Comparison of ENCODE assay signal across 19 cellular contexts in the genomic region with DNA sequence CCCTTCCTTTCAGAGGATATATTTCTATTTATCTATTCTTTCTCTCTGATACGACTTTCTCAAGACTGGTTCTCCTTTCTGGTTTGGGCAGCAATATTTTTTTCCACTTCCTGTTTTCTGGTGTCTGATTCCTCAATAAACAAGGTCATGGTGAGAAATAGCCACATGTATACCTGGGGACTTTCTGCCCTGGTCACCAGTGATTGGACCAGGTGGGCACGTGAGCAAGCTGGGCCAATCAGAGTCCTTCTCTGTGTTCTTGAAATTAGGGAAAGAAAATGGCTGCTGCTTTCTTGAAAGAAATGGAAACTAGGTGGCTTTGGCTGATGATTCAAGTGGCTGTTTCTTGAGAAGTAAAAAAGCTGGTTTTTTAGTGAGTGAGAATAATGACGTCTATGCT. TPM values are rescaled to one million over a fixed set of nuclear protein-coding genes. Genes with fewer than 3 reads are reported as not detected.
DNase-seq lines count a peak whose midpoint lies in the region; ATAC-seq, FAIRE-seq and TF ChIP-seq lines count a peak whose summit lies in the region.
"Had no signal": no experiment of that assay in that cellular context is flagged by ENCODE, and none has a peak within 500 bp of the region (broad histone marks: within the 10 kb centered on the region; RNA-seq: fewer than 3 reads in every experiment).

No MANE protein-coding gene starts in this region.

- TF ChIP-seq RAD21 in GM12878 (IDR thresholded peaks at IDR 0.05; ENCODE audit: insufficient read depth, low read depth, low read length): no peak

- H3K4me1 ChIP-seq in GM12878 (ENCODE audit: control insufficient read depth, insufficient read depth, low read length): peaks cover 9% of the 10 kb centered on the region
- H3K4me1 ChIP-seq in small intestine (ENCODE audit: control insufficient read depth in 2 of 2, insufficient read depth in 1 of 2, low read depth in 1 of 2, low read length in 1 of 2): no peaks in the 10 kb centered on the region

- in situ Hi-C loops in GM12878 (cut with MboI): no loop called here

- H3K79me2 ChIP-seq in GM12878 (ENCODE audit: control insufficient read depth, insufficient read depth, low read length): no peaks in the 10 kb centered on the region

- H3K36me3 ChIP-seq in GM12878 (ENCODE audit: control insufficient read depth in 2 of 2, insufficient read depth in 2 of 2, low read length in 1 of 2) (no peaks in the 10 kb centered on the region), small intestine (ENCODE audit: control insufficient read depth in 2 of 2, insufficient read depth in 2 of 2, low read length in 2 of 2) (no peaks in the 10 kb centered on the region)
- H3K36me3 ChIP-seq: thoracic aorta had no signal

- WGBS in GM12878 (ENCODE audit: insufficient coverage, insufficient replicate concordance, low lambda C conversion rate, missing lambda C conversion rate): 64% methylated on average over 3 of the region's 3 CpGs
- 81 to 84% (median 83%) methylated on average over 3 of the region's 3 CpGs for WGBS in small intestine, 3 donors

- intact Hi-C loops in activated CD4-positive, alpha-beta T cell treated with anti-CD3 and anti-CD28 coated beads for 36 hours (cut with DNase I, micrococcal nuclease): no loop called here
- intact Hi-C loops in GM12878 (cut with micrococcal nuclease; ENCODE audit: unreplicated experiment): no loop called here
- intact Hi-C loops in Right ventricle myocardium inferior (cut with DNase I): no loop called here

- H3K4me2 ChIP-seq in GM12878 (ENCODE audit: control insufficient read depth, insufficient read depth): no peak overlapping the region

- TF ChIP-seq POLR2A in GM12878 (IDR thresholded peaks at IDR 0.05; ENCODE audit: low read depth, low read length): no peak

- no peaks in the 10 kb centered on the region; the same call in 2 of the 3 replicates for H3K9me3 ChIP-seq in GM12878 (replicated peaks; ENCODE audit: control insufficient read depth, insufficient read depth, low read length)
- H3K9me3 ChIP-seq in small intestine (ENCODE audit: control insufficient read depth, low read depth): no peaks in the 10 kb centered on the region
- H3K9me3 ChIP-seq: thoracic aorta had no signal

- no peak for TF ChIP-seq CTCF in GM12878 (IDR thresholded peaks at IDR 0.05 in 2 of 3, conservative IDR thresholded peaks at IDR 0.05 in 1 of 3; ENCODE audit: control insufficient read depth in 2 of 3, extremely low read depth in 1 of 3, insufficient read depth in 1 of 3, low read depth in 3 of 3, low read length in 3 of 3)

- H3K9me3 Mint-ChIP-seq in activated CD4-positive, alpha-beta T cell treated with anti-CD3 and anti-CD28 coated beads for 36 hours (ENCODE audit: low read depth): no peaks in the 10 kb centered on the region
- H3K9me3 Mint-ChIP-seq in stimulated activated naive B cell treated with anti-CD40 and anti-IgM and Interleukin-4, amounts not matched to agents 10 μg/mL and 1 μg/mL and 100 μg/mL, for 72 hours: peaks cover 7% of the 10 kb centered on the region in 2 donors
- H3K9me3 Mint-ChIP-seq: activated naive CD8-positive, alpha-beta T cell treated with anti-CD3 and anti-CD28 coated beads, Interleukin-2, amount 10 ng/mL, durations not matched to agents 7 days and 5 days; activated T-cell treated with anti-CD3 and anti-CD28 coated beads, Interleukin-2, amount 50 U/mL, for 24 hours; nephron; T-helper 1 cell treated with Interleukin-12 subunit alpha and Interleukin-12 subunit beta and Interleukin-4 antibody, amounts not matched to agents 30 μg/mL and 1 μg/mL, for 36 hours had no signal

- CTCF ChIA-PET in activated CD4-positive, alpha-beta T cell treated with anti-CD3 and anti-CD28 coated beads for 36 hours (lab: Charles Lee): interaction anchor here (1.2 kb wide), 1 partner anchor 26 kb away, joined by 4 read pairs; no protein-coding TSS in a partner anchor
- CTCF ChIA-PET in GM12878 (lab: Yijun Ruan, JAX): interaction anchor here (1.4 to 1.9 kb wide), 2 partner anchors 10 to 29 kb away, joined by 3 to 6 read pairs; no protein-coding TSS in a partner anchor

- no TSS peak for BruUV-seq in GM12878 (replicated peaks; lab: Mats Ljungman, UMichigan)

- SMC1A ChIA-PET in GM12878 (lab: Charles Lee; ENCODE audit: uncharacterized antibody, unreplicated experiment): interaction anchor here (0.8 to 1.7 kb wide), 2 partner anchors 9 to 10 kb away, joined by 3 to 4 read pairs; no protein-coding TSS in a partner anchor

- no peak for TF ChIP-seq EP300 in GM12878 (IDR thresholded peaks at IDR 0.05; ENCODE audit: borderline replicate concordance in 1 of 2, control insufficient read depth in 1 of 2, low read depth in 2 of 2, low read length in 2 of 2)

- DNase-seq in activated CD4-positive, alpha-beta T cell treated with anti-CD3 and anti-CD28 coated beads for 36 hours: no peak
- DNase-seq in activated CD4-positive, alpha-beta T cell treated with anti-CD3 and anti-CD28 coated beads for 48 hours: no peak
- DNase-seq in NOMO-1 treated with DMSO at 0.1 percent for 48 hours (lab: John Stamatoyannopoulos, UW; ENCODE audit: unreplicated experiment) (peak; percentile 92), GM12878 (ENCODE audit: low read depth, low spot score) (peak; percentile 40), medulla oblongata (ENCODE audit: extremely low spot score) (no peak), small intestine (no peak), Right ventricle myocardium inferior (ENCODE audit: missing footprints) (no peak)
- peak; percentile 32 for DNase-seq in stimulated activated naive B cell treated with anti-CD40 and anti-IgM and Interleukin-4, amounts not matched to agents 10 μg/mL and 1 μg/mL and 100 μg/mL, for 72 hours
- DNase-seq: activated CD4-positive, alpha-beta T cell treated with anti-CD3 and anti-CD28 coated beads for 4 hours; activated naive CD8-positive, alpha-beta T cell treated with anti-CD3 and anti-CD28 coated beads, Interleukin-2, amount 10 ng/mL, durations not matched to agents 7 days and 5 days; activated T-cell treated with anti-CD3 and anti-CD28 coated beads, Interleukin-2, amount 50 U/mL, for 24 hours; effector CD8-positive, alpha-beta T cell; GDM1; NCI-H1436; NCI-H510A; stimulated activated CD4-positive, alpha-beta T cell treated with anti-CD3 and anti-CD28 coated beads, Interleukin-1b, Interleukin-23, amount 100 ng/mL, for 48 hours had no signal

- peak; percentile 39 for ATAC-seq in activated CD4-positive, alpha-beta T cell treated with anti-CD3 and anti-CD28 coated beads for 36 hours
- ATAC-seq in GM12878: peak; percentile 99
- ATAC-seq in stimulated activated naive B cell treated with anti-CD40 and anti-IgM and Interleukin-4, amounts not matched to agents 10 μg/mL and 1 μg/mL and 100 μg/mL, for 72 hours (replicated peaks): peak; percentile 82 to 92
- ATAC-seq in Right ventricle myocardium inferior: no peak

- H3K27ac ChIP-seq in GM12878 (ENCODE audit: control insufficient read depth, insufficient read depth) (0 out of 2 replicates have a peak overlapping the region, but pooled peaks have one; percentile 7), small intestine (ENCODE audit: low read depth in 1 of 2, low read length in 1 of 2) (no peak overlapping the region)
- H3K27ac ChIP-seq: thoracic aorta had no signal

- H3K4me3 ChIP-seq in GM12878: no peak overlapping the region
- no peak overlapping the region for H3K4me3 ChIP-seq in small intestine (ENCODE audit: low read depth in 1 of 2, low read length in 2 of 2)
- H3K4me3 ChIP-seq: thoracic aorta had no signal

- H3K36me3 Mint-ChIP-seq in activated CD4-positive, alpha-beta T cell treated with anti-CD3 and anti-CD28 coated beads for 36 hours (ENCODE audit: low read depth): no peaks in the 10 kb centered on the region
- H3K36me3 Mint-ChIP-seq in stimulated activated naive B cell treated with anti-CD40 and anti-IgM and Interleukin-4, amounts not matched to agents 10 μg/mL and 1 μg/mL and 100 μg/mL, for 72 hours: peaks cover 28 to 40% of the 10 kb centered on the region in 2 donors

- H3K27me3 ChIP-seq in GM12878 (replicated peaks in 1 of 2; ENCODE audit: control insufficient read depth in 2 of 2, insufficient read depth in 2 of 2, low read length in 1 of 2) (no peaks in the 10 kb centered on the region), small intestine (ENCODE audit: control insufficient read depth in 2 of 2, insufficient read depth in 2 of 2, low read length in 2 of 2) (no peaks in the 10 kb centered on the region)

- no peak overlapping the region for H3K9ac ChIP-seq in GM12878 (ENCODE audit: control insufficient read depth, insufficient read depth, low read length)

- peak overlapping the region; percentile 48 for H2AFZ ChIP-seq in GM12878 (ENCODE audit: control insufficient read depth, low read depth, low read length)

- no peak overlapping the region for H3K4me3 Mint-ChIP-seq in activated CD4-positive, alpha-beta T cell treated with anti-CD3 and anti-CD28 coated beads for 36 hours
- H3K4me3 Mint-ChIP-seq in stimulated activated naive B cell treated with anti-CD40 and anti-IgM and Interleukin-4, amounts not matched to agents 10 μg/mL and 1 μg/mL and 100 μg/mL, for 72 hours: peak overlapping the region in 1 of 2 donors; percentile 29
- H3K4me3 Mint-ChIP-seq: activated naive CD8-positive, alpha-beta T cell treated with anti-CD3 and anti-CD28 coated beads, Interleukin-2, amount 10 ng/mL, durations not matched to agents 7 days and 5 days; activated T-cell treated with anti-CD3 and anti-CD28 coated beads, Interleukin-2, amount 50 U/mL, for 24 hours; nephron; T-helper 1 cell treated with Interleukin-12 subunit alpha and Interleukin-12 subunit beta and Interleukin-4 antibody, amounts not matched to agents 30 μg/mL and 1 μg/mL, for 36 hours had no signal

- no peak for FAIRE-seq in GM12878 (lab: Jason Lieb, UNC)
- FAIRE-seq in small intestine (lab: Jason Lieb, UNC): no peak

- H3K27ac Mint-ChIP-seq in activated CD4-positive, alpha-beta T cell treated with anti-CD3 and anti-CD28 coated beads for 36 hours: no peak overlapping the region
- peak overlapping the region; percentile 92 for H3K27ac Mint-ChIP-seq in stimulated activated naive B cell treated with anti-CD40 and anti-IgM and Interleukin-4, amounts not matched to agents 10 μg/mL and 1 μg/mL and 100 μg/mL, for 72 hours
- H3K27ac Mint-ChIP-seq: activated naive CD8-positive, alpha-beta T cell treated with anti-CD3 and anti-CD28 coated beads, Interleukin-2, amount 10 ng/mL, durations not matched to agents 7 days and 5 days; activated T-cell treated with anti-CD3 and anti-CD28 coated beads, Interleukin-2, amount 50 U/mL, for 24 hours; nephron; T-helper 1 cell treated with Interleukin-12 subunit alpha and Interleukin-12 subunit beta and Interleukin-4 antibody, amounts not matched to agents 30 μg/mL and 1 μg/mL, for 36 hours had no signal

- H3K27me3 Mint-ChIP-seq in activated CD4-positive, alpha-beta T cell treated with anti-CD3 and anti-CD28 coated beads for 36 hours: no peaks in the 10 kb centered on the region
- H3K27me3 Mint-ChIP-seq in stimulated activated naive B cell treated with anti-CD40 and anti-IgM and Interleukin-4, amounts not matched to agents 10 μg/mL and 1 μg/mL and 100 μg/mL, for 72 hours: no peaks in the 10 kb centered on the region
- H3K27me3 Mint-ChIP-seq: activated naive CD8-positive, alpha-beta T cell treated with anti-CD3 and anti-CD28 coated beads, Interleukin-2, amount 10 ng/mL, durations not matched to agents 7 days and 5 days; activated T-cell treated with anti-CD3 and anti-CD28 coated beads, Interleukin-2, amount 50 U/mL, for 24 hours had no signal

- POLR2A ChIA-PET in activated CD4-positive, alpha-beta T cell treated with anti-CD3 and anti-CD28 coated beads for 36 hours (lab: Charles Lee): no interaction called here
- POLR2A ChIA-PET in GM12878 (lab: Charles Lee): interaction anchor here (0.7 kb wide), 1 partner anchor 26 kb away, joined by 6 read pairs; no protein-coding TSS in a partner anchor

- RAD21 ChIA-PET in GM12878 (lab: Charles Lee; ENCODE audit: unreplicated experiment): no interaction called here

- no peaks in the 10 kb centered on the region for H3K4me1 Mint-ChIP-seq in activated CD4-positive, alpha-beta T cell treated with anti-CD3 and anti-CD28 coated beads for 36 hours
- H3K4me1 Mint-ChIP-seq in stimulated activated naive B cell treated with anti-CD40 and anti-IgM and Interleukin-4, amounts not matched to agents 10 μg/mL and 1 μg/mL and 100 μg/mL, for 72 hours: peaks cover 29 to 48% of the 10 kb centered on the region in 2 donors

- no peaks in the 10 kb centered on the region for H4K20me1 ChIP-seq in GM12878 (ENCODE audit: control insufficient read depth, insufficient read depth)

RNA-seq across cellular contexts. Expression of gene GSN, which starts 18.4 kb away (rescaled TPM):
- 1 to 10 TPM; 1.7 to 1.9 TPM for total RNA-seq in activated CD4-positive, alpha-beta T cell treated with anti-CD3 and anti-CD28 coated beads for 36 hours
- total RNA-seq in GM12878 (2013; cell fraction: nucleolus; rRNA removed): 13.7 and 17.1 TPM in 2 replicates
- total RNA-seq in GM12878 (2014; rRNA removed) (6.3 and 8.1 TPM in 2 replicates), GM12878 (2014; rRNA removed; fragmentation: Illumina TruSeq; extraction: Trizol) (5.1 and 5.9 TPM in 2 replicates), GM12878 (2021) (6.5 and 7.7 TPM in 2 replicates), Right ventricle myocardium inferior (966 TPM)
- 4.3 TPM for polyA plus RNA-seq in GM12878 (2011; ENCODE audit: low read depth)
- polyA plus RNA-seq in GM12878 (2011; rRNA removed) (6.1 and 7.8 TPM in 2 replicates), GM12878 (2014; fragmentation: Illumina TruSeq; extraction: Trizol) (3.9 and 6.5 TPM in 2 replicates), GM12878 (2014; fragmentation: Nextera tagmentation; extraction: Ambion mirVana) (under 1 TPM; 0.66 to 0.84 TPM), GM12878 (2014; rRNA removed) (9.2 and 9.8 TPM in 2 replicates), GM12878 (2016; fragmentation: Nextera tagmentation; extraction: Ambion mirVana) (1 to 10 TPM; 5.2 to 6.1 TPM), small intestine (100 to 1,000 TPM; 196 to 380 (median 205) TPM)
- 8.4 and 11.9 TPM in 2 replicates for polyA plus RNA-seq in GM12878 (2011; cell fraction: cytosol; rRNA removed)
- polyA plus RNA-seq in GM12878 (2011; cell fraction: nucleus; rRNA removed): 22.8 and 23.2 TPM in 2 replicates
- 8.2 and 11.0 TPM in 2 replicates for polyA plus RNA-seq in GM12878 (2012)
- polyA minus RNA-seq in GM12878 (2011; rRNA and poly(A)+ RNA removed): 11.2 and 16.5 TPM in 2 replicates
- polyA minus RNA-seq in GM12878 (2011; cell fraction: cytosol; rRNA and poly(A)+ RNA removed): 4.4 and 4.6 TPM in 2 replicates
- 11.7 and 18.0 TPM in 2 replicates for polyA minus RNA-seq in GM12878 (2011; cell fraction: nucleus; rRNA and poly(A)+ RNA removed)

RNA-seq across cellular contexts. Expression of gene RAB14, which starts 47.9 kb away (rescaled TPM):
- 10 to 100 TPM; 52.3 to 54.7 TPM for total RNA-seq in activated CD4-positive, alpha-beta T cell treated with anti-CD3 and anti-CD28 coated beads for 36 hours
- 35.6 and 36.7 TPM in 2 replicates for total RNA-seq in GM12878 (2013; cell fraction: nucleolus; rRNA removed)
- total RNA-seq in GM12878 (2014; rRNA removed) (16.9 and 21.0 TPM in 2 replicates), GM12878 (2014; rRNA removed; fragmentation: Illumina TruSeq; extraction: Trizol) (24.9 and 25.7 TPM in 2 replicates), GM12878 (2021) (46.7 and 51.1 TPM in 2 replicates), Right ventricle myocardium inferior (52.6 TPM)
- polyA plus RNA-seq in GM12878 (2011; ENCODE audit: low read depth): 14.7 TPM
- polyA plus RNA-seq in GM12878 (2011; rRNA removed) (23.7 and 32.9 TPM in 2 replicates), GM12878 (2014; fragmentation: Illumina TruSeq; extraction: Trizol) (40.8 and 48.7 TPM in 2 replicates), GM12878 (2014; fragmentation: Nextera tagmentation; extraction: Ambion mirVana) (10 to 100 TPM; 21.3 to 26.0 TPM), GM12878 (2014; rRNA removed) (15.2 and 16.7 TPM in 2 replicates), GM12878 (2016; fragmentation: Nextera tagmentation; extraction: Ambion mirVana) (10 to 100 TPM; 57.4 to 59.9 TPM), small intestine (10 to 100 TPM; 36.3 to 41.8 (median 39.4) TPM)
- 9.2 and 15.0 TPM in 2 replicates for polyA plus RNA-seq in GM12878 (2011; cell fraction: cytosol; rRNA removed)
- 22.0 and 23.5 TPM in 2 replicates for polyA plus RNA-seq in GM12878 (2011; cell fraction: nucleus; rRNA removed)
- polyA plus RNA-seq in GM12878 (2012): 20.5 and 29.2 TPM in 2 replicates
- 12.1 and 15.5 TPM in 2 replicates for polyA minus RNA-seq in GM12878 (2011; rRNA and poly(A)+ RNA removed)
- 8.8 and 10.2 TPM in 2 replicates for polyA minus RNA-seq in GM12878 (2011; cell fraction: cytosol; rRNA and poly(A)+ RNA removed)
- polyA minus RNA-seq in GM12878 (2011; cell fraction: nucleus; rRNA and poly(A)+ RNA removed): 16.1 and 26.0 TPM in 2 replicates

Comparison
In these comparisons a context has a peak if more than half of its experiments do, and no peak if none do; other contexts are left out.
1. DNase-seq: peak in NOMO-1 treated with DMSO at 0.1 percent for 48 hours (single experiment), GM12878 (single experiment) and stimulated activated naive B cell treated with anti-CD40 and anti-IgM and Interleukin-4, amounts not matched to agents 10 μg/mL and 1 μg/mL and 100 μg/mL, for 72 hours (single experiment); none in activated CD4-positive, alpha-beta T cell treated with anti-CD3 and anti-CD28 coated beads for 36 hours (single experiment), activated CD4-positive, alpha-beta T cell treated with anti-CD3 and anti-CD28 coated beads for 48 hours (single experiment), medulla oblongata (single experiment), small intestine (single experiment) and Right ventricle myocardium inferior (single experiment).
2. RNA of gene GSN, which starts 18.4 kb away (total RNA-seq): 966 TPM in Right ventricle myocardium inferior (single experiment); 5.1 to 17.1 TPM in GM12878 and 1.7 to 1.9 TPM in activated CD4-positive, alpha-beta T cell treated with anti-CD3 and anti-CD28 coated beads for 36 hours; every median in the first group is over 10 times any median in the second.